ENCODE assay signal across 17 cellular contexts in genomic region chr5:169195601-169196000, GRCh38.
DNase-seq lines count a peak whose midpoint lies in the region; ATAC-seq and TF ChIP-seq lines count a peak whose summit lies in the region.
"Had no signal": no experiment of that assay in that cellular context is flagged by ENCODE, and none has a peak within 500 bp of the region (broad histone marks: within the 10 kb centered on the region; RNA-seq: fewer than 3 reads in every experiment).

No MANE protein-coding gene starts in this region.

- H3K27me3 Mint-ChIP-seq in activated naive CD4-positive, alpha-beta T cell treated with anti-CD3 and anti-CD28 coated beads for 36 hours (ENCODE audit: low read depth): no peaks in the 10 kb centered on the region

- no peak overlapping the region for H3K4me3 Mint-ChIP-seq in activated naive CD4-positive, alpha-beta T cell treated with anti-CD3 and anti-CD28 coated beads for 36 hours
- H3K4me3 Mint-ChIP-seq: CD8-positive, alpha-beta memory T cell had no signal

- CTCF ChIA-PET in activated naive CD4-positive, alpha-beta T cell treated with anti-CD3 and anti-CD28 coated beads for 36 hours (lab: Charles Lee): no interaction called here

- H3K4me3 ChIP-seq in cardiac fibroblast (replicated peaks in 1 of 2; ENCODE audit: low read depth in 2 of 2, low read length in 2 of 2): no peak overlapping the region
- H3K4me3 ChIP-seq: BLaER1, SJSA1 had no signal

- intact Hi-C loops in head of caudate nucleus (cut with DNase I): no loop called here
- intact Hi-C loops in activated naive CD4-positive, alpha-beta T cell treated with anti-CD3 and anti-CD28 coated beads for 36 hours (cut with micrococcal nuclease): no loop called here

- H3K4me1 Mint-ChIP-seq in activated naive CD4-positive, alpha-beta T cell treated with anti-CD3 and anti-CD28 coated beads for 36 hours (ENCODE audit: low read depth): no peaks in the 10 kb centered on the region
- H3K4me1 Mint-ChIP-seq: CD8-positive, alpha-beta memory T cell had no signal

- DNase-seq in Daoy (ENCODE audit: low read depth) (peak; percentile 65), RPMI7951 (ENCODE audit: low read depth) (peak; percentile 29), cardiac fibroblast (ENCODE audit: low read depth in 2 of 2) (peak; percentile 8 to 24), head of caudate nucleus (peak in 41 of 42 donors; percentile 14 to 82 (median 52)), NCI-H2171 treated with DMSO at 0.1 percent for 48 hours (lab: John Stamatoyannopoulos, UW) (no peak), germinal center (ENCODE audit: low spot score) (no peak)
- no peak for DNase-seq in activated naive CD4-positive, alpha-beta T cell treated with anti-CD3 and anti-CD28 coated beads for 36 hours
- DNase-seq: CD8-positive, alpha-beta memory T cell; DMS79; GF-D8; NCI-H1105 treated with DMSO at 0.1 percent for 48 hours; NCI-H1694 treated with DMSO at 0.1 percent for 48 hours; NCI-H446; NK-92 treated with Interleukin-12 subunit alpha and Interleukin-12 subunit beta, amount 100 ng/mL, for 24 hours had no signal

- no peak for ATAC-seq in HG03342 (IDR thresholded peaks at IDR 0.05; ENCODE audit: unreplicated experiment)

- no peaks in the 10 kb centered on the region for H3K9me3 Mint-ChIP-seq in activated naive CD4-positive, alpha-beta T cell treated with anti-CD3 and anti-CD28 coated beads for 36 hours
- H3K9me3 Mint-ChIP-seq: CD8-positive, alpha-beta memory T cell had no signal

- TF ChIP-seq CTCF in cardiac fibroblast (IDR thresholded peaks at IDR 0.05; ENCODE audit: low read depth, low read length): no peak

- no peak overlapping the region for H3K27ac Mint-ChIP-seq in activated naive CD4-positive, alpha-beta T cell treated with anti-CD3 and anti-CD28 coated beads for 36 hours
- H3K27ac Mint-ChIP-seq: CD8-positive, alpha-beta memory T cell had no signal

- no peaks in the 10 kb centered on the region for H3K36me3 Mint-ChIP-seq in activated naive CD4-positive, alpha-beta T cell treated with anti-CD3 and anti-CD28 coated beads for 36 hours (ENCODE audit: low read depth)
- H3K36me3 Mint-ChIP-seq: CD8-positive, alpha-beta memory T cell had no signal

Comparison
In these comparisons a context has a peak if more than half of its experiments do, and no peak if none do; other contexts are left out.
1. DNase-seq: peak in Daoy (single experiment), RPMI7951 (single experiment), cardiac fibroblast (2 of 2) and head of caudate nucleus (41 of 42); none in activated naive CD4-positive, alpha-beta T cell treated with anti-CD3 and anti-CD28 coated beads for 36 hours (single experiment), NCI-H2171 treated with DMSO at 0.1 percent for 48 hours (single experiment) and germinal center (single experiment).